ENCODE assay signal across 8 cellular contexts in the genomic region with DNA sequence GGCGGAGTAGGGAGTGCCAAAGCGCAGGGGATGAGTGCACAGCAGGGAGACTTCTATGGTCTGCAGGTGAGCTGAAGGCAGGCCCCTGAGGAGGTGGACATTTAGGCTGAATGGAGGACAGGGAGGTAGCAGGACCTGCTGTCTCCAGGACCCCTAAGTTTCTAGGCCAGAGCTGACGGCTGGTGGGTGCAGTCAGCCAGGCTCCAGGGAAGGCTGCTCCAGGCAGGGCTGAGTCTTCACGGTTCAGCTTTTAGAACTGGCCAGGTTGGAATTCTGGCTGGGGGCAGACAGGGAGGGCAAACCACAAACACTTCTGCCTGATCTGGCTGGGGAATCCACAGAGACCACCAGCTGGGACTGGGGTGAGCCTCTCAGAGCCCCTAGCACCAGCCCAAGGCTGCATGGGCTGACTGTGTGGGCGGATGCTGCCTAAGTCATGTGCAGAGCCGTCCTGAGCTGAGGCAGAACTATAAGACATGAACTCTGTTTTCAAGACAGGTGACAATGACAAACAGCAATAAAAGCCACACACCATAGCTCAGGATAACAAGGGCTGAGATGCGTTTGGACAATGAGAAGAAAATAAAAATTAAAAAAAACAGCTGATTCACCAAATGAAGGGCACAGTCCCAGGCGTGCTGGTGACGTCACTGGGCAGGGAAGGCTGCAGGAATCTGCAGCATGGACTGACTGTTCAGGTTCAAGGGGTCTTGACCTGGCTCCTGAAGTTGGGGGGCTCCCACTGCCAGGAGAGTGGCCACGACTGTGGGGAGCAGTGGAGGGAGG. TPM values are rescaled to one million over a fixed set of nuclear protein-coding genes. Genes with fewer than 3 reads are reported as not detected.
DNase-seq lines count a peak whose midpoint lies in the region; ATAC-seq and TF ChIP-seq lines count a peak whose summit lies in the region.

No MANE protein-coding gene starts in this region.

- peak overlapping the region in 9 of 12 donors; percentile 0 to 41 (median 30) for H3K4me3 ChIP-seq in heart left ventricle
- H3K4me3 ChIP-seq in sigmoid colon: peak overlapping the region in 3 of 4 donors; percentile 17 to 32 (median 19)

- no peaks in the 10 kb centered on the region for H3K9me3 Mint-ChIP-seq in activated B cell treated with CpG ODN at 0.5 μM for 24 hours

- 15 to 32% (median 25%) methylated on average over 8 to 10 of the region's 10 CpGs for WGBS in heart left ventricle, 4 donors
- WGBS in sigmoid colon, 2 donors: 16 to 44% methylated on average over 10 of the region's 10 CpGs

- H3K36me3 ChIP-seq in heart left ventricle: no peaks in the 10 kb centered on the region
- no peaks in the 10 kb centered on the region for H3K36me3 ChIP-seq in sigmoid colon

- H3K27me3 Mint-ChIP-seq in activated B cell treated with CpG ODN at 0.5 μM for 24 hours: no peaks in the 10 kb centered on the region

- peak in 2 of 4 donors; percentile 53 to 75 for TF ChIP-seq EP300 in sigmoid colon (IDR thresholded peaks at IDR 0.05)

- intact Hi-C loops in activated B cell treated with CpG ODN at 0.5 μM for 24 hours (cut with micrococcal nuclease) (loop anchor here (1.0 kb wide), 2 partner anchors 8 to 11 kb away; no protein-coding TSS in a partner anchor), heart left ventricle (cut with DNase I) (no loop called here), sigmoid colon (cut with DNase I) (no loop called here)

- H3K36me3 Mint-ChIP-seq in activated B cell treated with CpG ODN at 0.5 μM for 24 hours (ENCODE audit: low read depth): no peaks in the 10 kb centered on the region

- H3K9me3 ChIP-seq in heart left ventricle: no peaks in the 10 kb centered on the region
- no peaks in the 10 kb centered on the region for H3K9me3 ChIP-seq in sigmoid colon

- ATAC-seq in activated B cell treated with CpG ODN at 0.5 μM for 24 hours (ENCODE audit: low read depth) (no peak), heart left ventricle (no peak)

- TF ChIP-seq CTCF in activated B cell treated with CpG ODN at 0.5 μM for 24 hours (IDR thresholded peaks at IDR 0.05) (no peak), heart left ventricle (IDR thresholded peaks at IDR 0.05) (no peak), sigmoid colon (IDR thresholded peaks at IDR 0.05) (no peak)

- peaks cover 45 to 86% (median 78%) of the 10 kb centered on the region in 12 donors for H3K4me1 ChIP-seq in heart left ventricle
- H3K4me1 ChIP-seq in sigmoid colon: peaks cover 4 to 92% (median 90%) of the 10 kb centered on the region in 4 donors

- H3K4me1 Mint-ChIP-seq in activated B cell treated with CpG ODN at 0.5 μM for 24 hours: peaks cover 56% of the 10 kb centered on the region

- CTCF ChIA-PET in activated B cell treated with CpG ODN at 0.5 μM for 24 hours (lab: Charles Lee): interaction anchor here (0.9 to 2.5 kb wide), 3 partner anchors 9 to 54 kb away, joined by 3 to 11 read pairs (median 4); no protein-coding TSS in a partner anchor

- POLR2A ChIA-PET in activated B cell treated with CpG ODN at 0.5 μM for 24 hours (lab: Charles Lee): interaction anchor here (0.6 to 26.3 kb wide), 10 partner anchors 16 to 1133 kb away, joined by 4 to 1949 read pairs (median 16); a partner anchor contains a TSS

- H3K27me3 ChIP-seq in heart left ventricle (no peaks in the 10 kb centered on the region), sigmoid colon (no peaks in the 10 kb centered on the region)

- H3K27ac ChIP-seq in heart left ventricle: peak overlapping the region; percentile 90 to 100 (median 99)
- peak overlapping the region; percentile 92 to 100 (median 97) for H3K27ac ChIP-seq in sigmoid colon

- peak overlapping the region; percentile 71 for H3K4me3 Mint-ChIP-seq in activated B cell treated with CpG ODN at 0.5 μM for 24 hours

- peak overlapping the region; percentile 82 for H3K27ac Mint-ChIP-seq in activated B cell treated with CpG ODN at 0.5 μM for 24 hours

- DNase-seq in HCEC 1CT (peak; percentile 63), activated B cell treated with CpG ODN at 0.5 μM for 24 hours (no peak), heart left ventricle (peak in 2 of 5 donors; percentile 50 to 72), sigmoid colon (peak; percentile 88), UCSD-AML1 (lab: John Stamatoyannopoulos, UW; ENCODE audit: unreplicated experiment) (no peak), SW480 (ENCODE audit: low spot score) (no peak), NCI-H187 treated with DMSO at 0.1 percent for 48 hours (lab: John Stamatoyannopoulos, UW) (no peak)
- DNase-seq in activated CD4-positive, alpha-beta T cell treated with anti-CD3 and anti-CD28 coated beads for 4 hours: no peak

- no peak for TF ChIP-seq POLR2A in heart left ventricle (IDR thresholded peaks at IDR 0.05)
- TF ChIP-seq POLR2A in sigmoid colon (IDR thresholded peaks at IDR 0.05): no peak

RNA-seq across cellular contexts. Expression of a gene that starts 10.4 kb away (rescaled TPM):
- total RNA-seq in activated B cell treated with CpG ODN at 0.5 μM for 24 hours: 12,540 and 18,961 TPM in 2 replicates
- total RNA-seq in heart left ventricle: 1,000 to 10,000 TPM; 1,047 to 9,662 (median 6,606) TPM
- 1,000 to 10,000 TPM; 1,168 to 4,497 TPM for polyA plus RNA-seq in heart left ventricle
- over 10,000 TPM; 10,511 to 32,672 (median 12,130) TPM for total RNA-seq in sigmoid colon
- 1,000 to 10,000 TPM in 1 of 3 donors, 100 to 1,000 TPM in 1, 1 to 10 TPM in 1; 6.6 to 1,968 (median 374) TPM for polyA plus RNA-seq in sigmoid colon

RNA-seq across cellular contexts. Expression of a gene that starts 36.4 kb away (rescaled TPM):
- total RNA-seq in activated B cell treated with CpG ODN at 0.5 μM for 24 hours (70.0 and 75.7 TPM in 2 replicates), heart left ventricle (100 to 1,000 TPM in 1 of 9 donors, 10 to 100 TPM in 8; 51.6 to 135 (median 62.2) TPM), sigmoid colon (100 to 1,000 TPM in 1 of 4 donors, 10 to 100 TPM in 3; 67.1 to 100 (median 77.7) TPM)
- polyA plus RNA-seq in heart left ventricle (10 to 100 TPM; 86.6 to 90.2 TPM), sigmoid colon (10 to 100 TPM; 57.3 to 66.1 (median 61.7) TPM)

Comparison
In these comparisons a context has a peak if more than half of its experiments do, and no peak if none do; other contexts are left out.
1. DNase-seq: peak in HCEC 1CT (single experiment) and sigmoid colon (single experiment); none in activated B cell treated with CpG ODN at 0.5 μM for 24 hours (single experiment), UCSD-AML1 (single experiment), SW480 (single experiment), activated CD4-positive, alpha-beta T cell treated with anti-CD3 and anti-CD28 coated beads for 4 hours (0 of 2) and NCI-H187 treated with DMSO at 0.1 percent for 48 hours (single experiment).